In the genomic region with DNA sequence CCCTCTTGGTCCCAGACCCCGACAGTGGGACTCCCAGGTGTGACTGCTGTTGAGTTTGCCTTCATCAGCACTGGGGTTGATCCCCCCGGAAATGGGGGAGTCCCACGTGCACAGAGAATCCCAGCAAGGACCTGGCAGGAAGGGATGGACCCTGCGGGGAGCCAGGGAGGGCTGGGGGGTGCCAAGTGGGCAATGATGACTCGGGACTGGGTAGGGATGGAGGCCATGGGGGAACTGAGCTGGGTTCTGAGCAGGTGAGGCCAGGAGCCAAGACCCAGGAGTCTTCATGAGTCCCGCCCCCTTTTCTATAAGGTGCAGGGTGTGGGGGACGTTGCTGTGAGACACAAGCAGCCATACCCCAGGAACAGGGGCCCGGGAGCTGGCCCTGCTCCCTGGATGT, we compare ENCODE assay signal across 20 cellular contexts.
"Had no signal": no experiment of that assay in that cellular context is flagged by ENCODE, and none has a peak within 500 bp of the region (broad histone marks: within the 10 kb centered on the region; RNA-seq: fewer than 3 reads in every experiment).

No MANE protein-coding gene starts in this region.

- ATAC-seq: left colon; mucosa of descending colon; naive thymus-derived CD8-positive, alpha-beta T cell; pancreas; right lobe of liver had no signal

- H3K4me3 Mint-ChIP-seq: central memory CD8-positive, alpha-beta T cell; immature natural killer cell; naive thymus-derived CD8-positive, alpha-beta T cell; neural crest cell had no signal

- H3K36me3 Mint-ChIP-seq: immature natural killer cell; naive thymus-derived CD8-positive, alpha-beta T cell had no signal

- H3K27ac Mint-ChIP-seq: immature natural killer cell; naive thymus-derived CD8-positive, alpha-beta T cell; progenitor cell of endocrine pancreas had no signal

- DNase-seq: cortex of kidney; dorsolateral prefrontal cortex; effector CD8-positive, alpha-beta T cell; immature natural killer cell; left colon; nucleus accumbens; stimulated activated CD4-positive, alpha-beta T cell treated with anti-CD3 and anti-CD28 coated beads, Interleukin-2, amount 100 ng/mL, for 24 hours; stimulated activated CD4-positive, alpha-beta T cell treated with anti-CD3 and anti-CD28 coated beads, Interleukin-4, amount 100 ng/mL, for 4 hours; stimulated activated naive CD4-positive, alpha-beta T cell; stomach; substantia nigra; transverse colon had no signal

- H3K4me1 ChIP-seq: pancreas had no signal

- H3K4me3 ChIP-seq: dorsolateral prefrontal cortex, mucosa of descending colon, pancreas, right lobe of liver, stomach, thoracic aorta, transverse colon had no signal

- H3K9me3 Mint-ChIP-seq: central memory CD8-positive, alpha-beta T cell; immature natural killer cell; neural crest cell had no signal

- H3K4me1 Mint-ChIP-seq: central memory CD8-positive, alpha-beta T cell; immature natural killer cell had no signal

- H3K27me3 ChIP-seq: pancreas, right lobe of liver had no signal

- H3K9me3 ChIP-seq: mucosa of descending colon, pancreas, right lobe of liver, stomach, thoracic aorta, transverse colon had no signal

- H3K27ac ChIP-seq: dorsolateral prefrontal cortex, pancreas, stomach, thoracic aorta, transverse colon had no signal

- H3K36me3 ChIP-seq: pancreas, right lobe of liver, stomach, thoracic aorta, transverse colon had no signal
